7 cellular contexts compared by ENCODE assay signal in the genomic region with DNA sequence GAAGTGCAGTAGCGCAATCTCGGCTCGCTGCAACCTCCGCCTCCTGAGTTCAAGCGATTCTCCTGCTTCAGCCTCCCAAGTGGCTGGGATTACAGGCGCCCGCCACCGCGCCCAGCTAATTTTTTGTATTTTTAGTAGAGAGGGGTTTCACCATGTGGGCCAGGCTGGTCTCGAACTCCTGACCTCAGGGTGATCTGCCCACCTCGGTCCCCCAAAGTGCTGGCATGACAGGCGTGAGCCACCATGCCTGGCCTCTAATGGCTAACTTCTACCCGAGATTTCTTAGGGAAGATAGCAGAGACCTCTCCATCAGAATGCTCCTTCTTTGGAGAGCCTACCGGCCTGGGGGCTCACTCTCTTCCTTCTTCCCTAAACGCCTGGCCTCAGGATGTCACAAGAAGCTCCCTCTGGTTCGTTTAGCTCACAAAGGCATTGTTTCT. TPM values are rescaled to one million over a fixed set of nuclear protein-coding genes. Genes with fewer than 3 reads are reported as not detected.
DNase-seq lines count a peak whose midpoint lies in the region; ATAC-seq, FAIRE-seq and TF ChIP-seq lines count a peak whose summit lies in the region.
"Not testable (repeated sequence)": the region's sequence is repeated elsewhere in the genome, so short reads cannot be mapped to it uniquely, and the experiment has no call there.
"Had no signal": no experiment of that assay in that cellular context is flagged by ENCODE, and none has a peak within 500 bp of the region (broad histone marks: within the 10 kb centered on the region; RNA-seq: fewer than 3 reads in every experiment).

No MANE protein-coding gene starts in this region.

- H3K27me3 ChIP-seq in HCT116 (ENCODE audit: insufficient read depth, low read length); bronchial epithelial cell (ENCODE audit: control insufficient read depth, insufficient read depth, low read length); iPS-15b (ENCODE audit: control insufficient read depth, insufficient read depth, low read length); pancreas; uterus: not testable (repeated sequence)

- DNase-seq in HCT116 (ENCODE audit: low read depth, low spot score); bronchial epithelial cell (ENCODE audit: low read depth); pancreas; uterus: not testable (repeated sequence)

- not testable (repeated sequence) for ATAC-seq in HCT116, pancreas

- not testable (repeated sequence) for TF ChIP-seq RAD21 in HCT116 (IDR thresholded peaks at IDR 0.05; ENCODE audit: low read depth)

- H3K4me1 ChIP-seq in HCT116 (ENCODE audit: control insufficient read depth in 1 of 2, insufficient read depth in 2 of 2, low read length in 2 of 2): peaks cover 0 to 34% of the 10 kb centered on the region in 2 experiments; a peak in 3 of 4 replicates
- H3K4me1 ChIP-seq in iPS-15b (ENCODE audit: control insufficient read depth, insufficient read depth, low read length); pancreas; uterus: not testable (repeated sequence)

- BruUV-seq in HCT116 (replicated peaks; lab: Mats Ljungman, UMichigan): not testable (repeated sequence)

- H3K4me3 ChIP-seq in HCT116 (replicated peaks in 1 of 2; ENCODE audit: low read depth in 1 of 2, low read length in 2 of 2) (peak overlapping the region; percentile 66 to 77), WI38 (ENCODE audit: low read depth, low read length) (peak overlapping the region; percentile 63), bronchial epithelial cell (ENCODE audit: low read depth, low read length) (peak overlapping the region; percentile 41), iPS-15b (ENCODE audit: low read depth, low read length) (peak overlapping the region; percentile 67), pancreas (peak overlapping the region in 3 of 4 donors; percentile 15 to 88 (median 46)), uterus (peak overlapping the region; percentile 37 to 90)

- H3K79me2 ChIP-seq in HCT116 (ENCODE audit: insufficient read depth, low read length): not testable (repeated sequence)

- H2AFZ ChIP-seq in HCT116 (ENCODE audit: low read depth, low read length, poor library complexity, severe bottlenecking): not testable (repeated sequence)

- not testable (repeated sequence) for H4K20me1 ChIP-seq in HCT116 (ENCODE audit: insufficient read depth)

- not testable (repeated sequence) for H3K36me3 ChIP-seq in HCT116 (ENCODE audit: control insufficient read depth in 1 of 2, insufficient read depth in 2 of 2, low read length in 2 of 2); pancreas; uterus
- H3K36me3 ChIP-seq in bronchial epithelial cell (ENCODE audit: control insufficient read depth, insufficient read depth, low read length) (peaks cover 13% of the 10 kb centered on the region), iPS-15b (ENCODE audit: control insufficient read depth, insufficient read depth, low read length) (peaks cover 12% of the 10 kb centered on the region)

- not testable (repeated sequence) for TF ChIP-seq CTCF in HCT116 (IDR thresholded peaks at IDR 0.05 in 2 of 3, conservative IDR thresholded peaks at IDR 0.05 in 1 of 3; ENCODE audit: borderline replicate concordance in 1 of 3, insufficient read depth in 1 of 3, low read depth in 2 of 3, low read length in 2 of 3); WI38 (IDR thresholded peaks at IDR 0.05; ENCODE audit: low read depth, low read length); bronchial epithelial cell (IDR thresholded peaks at IDR 0.05; ENCODE audit: insufficient read depth, low read length, severe bottlenecking); pancreas (IDR thresholded peaks at IDR 0.05); uterus (IDR thresholded peaks at IDR 0.05)

- H3K9me2 ChIP-seq in HCT116 (ENCODE audit: insufficient read depth): not testable (repeated sequence)

- RAD21 ChIA-PET in HCT116 (lab: Charles Lee; ENCODE audit: low non-redundant PET in 1 of 2, low total read pairs in 2 of 2, uncharacterized antibody in 2 of 2, unreplicated experiment in 2 of 2): not testable (repeated sequence)

- peak overlapping the region; percentile 95 for H3K4me2 ChIP-seq in HCT116 (ENCODE audit: low read length)

- peak overlapping the region; percentile 41 for H3K27ac ChIP-seq in HCT116 (ENCODE audit: low read depth, low read length)
- peak overlapping the region; percentile 49 to 87 (median 64) for H3K27ac ChIP-seq in pancreas
- peak overlapping the region; percentile 85 to 95 for H3K27ac ChIP-seq in uterus

- WGBS in pancreas, 2 donors: 7% methylated on average over 15 to 16 of the region's 16 CpGs

- peak overlapping the region; percentile 70 for H3K9ac ChIP-seq in HCT116 (ENCODE audit: low read length)
- H3K9ac ChIP-seq in iPS-15b (ENCODE audit: low read depth, low read length): not testable (repeated sequence)

- H3K9me3 ChIP-seq in HCT116 (ENCODE audit: control insufficient read depth in 1 of 2, insufficient read depth in 1 of 2, low read depth in 1 of 2, low read length in 2 of 2); iPS-15b (ENCODE audit: control insufficient read depth, insufficient read depth, low read length); pancreas; uterus: not testable (repeated sequence)

- FAIRE-seq in bronchial epithelial cell (lab: Jason Lieb, UNC); pancreas (lab: Jason Lieb, UNC): not testable (repeated sequence)

- CTCF ChIA-PET in HCT116 (lab: Charles Lee): interaction anchor here (0.7 to 1.2 kb wide), 2 partner anchors 88 to 271 kb away, joined by 3 to 4 read pairs; no protein-coding TSS in a partner anchor

- intact Hi-C loops in HCT116 (cut with micrococcal nuclease); pancreas (cut with DNase I); uterus (cut with DNase I; ENCODE audit: low total_unique reads): not testable (repeated sequence)

- POLR2A ChIA-PET in HCT116 (lab: Charles Lee): interaction anchor here (0.6 to 2.0 kb wide), 4 partner anchors 31 to 57 kb away, joined by 4 to 17 read pairs (median 6); partner anchors contain the start of genes HSPA1B and LSM2

- not testable (repeated sequence) for TF ChIP-seq POLR2A in HCT116 (IDR thresholded peaks at IDR 0.05; ENCODE audit: borderline replicate concordance, extremely low read depth, insufficient read depth, insufficient read length); uterus (IDR thresholded peaks at IDR 0.05)

RNA-seq across cellular contexts. Expression of gene NEU1, which starts 1.5 kb away (rescaled TPM):
- total RNA-seq in HCT116 (2021; ENCODE audit: unreplicated experiment): 15.1 TPM
- polyA plus RNA-seq in HCT116 (2012): 21.8 and 23.0 TPM in 2 replicates
- 65.8 and 70.3 TPM in 2 replicates for total RNA-seq in bronchial epithelial cell
- total RNA-seq in pancreas: 10 to 100 TPM; 19.0 to 34.7 (median 22.2) TPM
- polyA plus RNA-seq in pancreas: 10 to 100 TPM; 26.5 to 38.5 TPM
- total RNA-seq in uterus: 10 to 100 TPM; 20.5 to 28.4 (median 23.4) TPM

RNA-seq across cellular contexts. Expression of gene SLC44A4, which starts 14.7 kb away (rescaled TPM):
- total RNA-seq in HCT116 (2021; ENCODE audit: unreplicated experiment) (0.74 TPM), bronchial epithelial cell (1.8 and 10.5 TPM in 2 replicates), pancreas (10 to 100 TPM in 5 of 6 donors, 1 to 10 TPM in 1; 4.6 to 57.3 (median 13.7) TPM), uterus (10 to 100 TPM in 1 of 4 donors, 1 to 10 TPM in 3; 5.0 to 46.1 (median 5.8) TPM)
- polyA plus RNA-seq in HCT116 (2012): 0.07 and 0.22 TPM in 2 replicates
- polyA plus RNA-seq in pancreas: 1 to 10 TPM; 6.5 to 9.0 TPM
- total RNA-seq: T-helper 2 cell treated with Interferon-gamma antibody and Interleukin-4, amounts not matched to agents 100 ng/mL and 5 ng/mL, for 36 hours had no signal

RNA-seq across cellular contexts. Expression of gene EHMT2, which starts 33.4 kb away (rescaled TPM):
- total RNA-seq in HCT116 (2021; ENCODE audit: unreplicated experiment) (84.0 TPM), bronchial epithelial cell (10.8 and 14.5 TPM in 2 replicates), pancreas (10 to 100 TPM; 13.4 to 29.1 (median 18.3) TPM), uterus (10 to 100 TPM; 13.8 to 72.4 (median 66.2) TPM)
- polyA plus RNA-seq in HCT116 (2012): 79.2 and 79.9 TPM in 2 replicates
- 10 to 100 TPM; 42.3 to 55.8 TPM for polyA plus RNA-seq in pancreas

RNA-seq across cellular contexts. Expression of gene HSPA1B, which starts 36.6 kb away (rescaled TPM):
- 214 TPM for total RNA-seq in HCT116 (2021; ENCODE audit: unreplicated experiment)
- polyA plus RNA-seq in HCT116 (2012): 112 and 220 TPM in 2 replicates
- total RNA-seq in bronchial epithelial cell: 118 and 193 TPM in 2 replicates
- total RNA-seq in pancreas: 100 to 1,000 TPM in 2 of 6 donors, 10 to 100 TPM in 4; 24.6 to 248 (median 43.2) TPM
- polyA plus RNA-seq in pancreas: 10 to 100 TPM; 18.4 to 60.4 TPM
- 100 to 1,000 TPM in 2 of 4 donors, 10 to 100 TPM in 2; 40.3 to 268 (median 152) TPM for total RNA-seq in uterus

RNA-seq across cellular contexts. Expression of gene ZBTB12, which starts 37.7 kb away (rescaled TPM):
- total RNA-seq in HCT116 (2021; ENCODE audit: unreplicated experiment) (10.3 TPM), bronchial epithelial cell (0.64 and 1.3 TPM in 2 replicates), pancreas (1 to 10 TPM in 4 of 6 donors, under 1 TPM in 2; 0.60 to 4.5 (median 1.9) TPM), uterus (10 to 100 TPM in 2 of 4 donors, 1 to 10 TPM in 1, not detected in 1; 2.4 to 15.3 (median 11.0) TPM)
- 8.9 and 10.3 TPM in 2 replicates for polyA plus RNA-seq in HCT116 (2012)
- polyA plus RNA-seq in pancreas: 1 to 10 TPM; 2.1 to 2.2 TPM
